8 cellular contexts compared by ENCODE assay signal in the genomic region with DNA sequence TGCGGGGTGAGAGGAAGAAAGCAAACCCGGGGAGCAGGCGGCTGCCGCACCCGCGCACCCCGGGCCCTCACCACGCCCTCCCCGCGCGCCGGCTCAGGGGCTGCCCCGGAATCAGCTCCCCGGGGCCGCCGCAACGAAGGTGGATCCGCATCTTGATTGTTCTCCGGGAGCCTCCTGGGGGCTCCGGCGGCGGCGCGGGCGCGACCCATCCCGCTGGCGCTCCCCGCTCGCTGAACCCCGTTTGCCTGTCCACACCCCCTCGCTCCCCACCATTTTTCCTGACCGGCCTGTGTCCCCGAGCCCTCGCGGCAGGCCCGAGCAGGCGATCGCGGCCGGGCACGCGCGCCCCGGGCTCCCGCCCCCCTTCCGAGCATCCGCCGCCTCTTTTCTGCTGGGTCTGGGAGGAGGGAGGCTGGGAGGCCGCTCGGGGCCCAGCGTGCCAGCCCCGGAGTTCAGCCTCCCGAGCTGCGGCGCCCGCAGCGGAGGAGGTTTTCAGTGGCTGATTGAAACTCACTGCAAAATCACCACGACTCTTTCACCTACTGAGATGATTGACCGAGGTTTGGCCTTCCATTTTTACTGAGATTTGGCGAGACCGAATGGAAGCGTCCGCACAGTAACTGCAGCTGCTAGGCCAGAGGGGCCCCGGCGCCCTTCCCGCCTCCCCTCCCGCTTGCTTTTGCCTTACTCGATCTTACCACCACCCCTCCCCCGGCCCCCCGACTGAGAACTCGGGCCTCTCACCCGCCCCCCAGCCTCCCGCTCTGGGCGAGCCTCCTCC. TPM values are rescaled to one million over a fixed set of nuclear protein-coding genes. Genes with fewer than 3 reads are reported as not detected.
A peak's percentile ranks its signal among the peaks of the same experiment; 100 is the strongest.
DNase-seq lines count a peak whose midpoint lies in the region; ATAC-seq, FAIRE-seq and TF ChIP-seq lines count a peak whose summit lies in the region.

No MANE protein-coding gene starts in this region.

- peak overlapping the region; percentile 74 for H3K27ac ChIP-seq in HUES6 (ENCODE audit: low read depth, low read length)
- no peak overlapping the region for H3K27ac ChIP-seq in GM12878 (ENCODE audit: control insufficient read depth, insufficient read depth)
- peak overlapping the region; percentile 84 for H3K27ac ChIP-seq in mesenchymal stem cell (ENCODE audit: low read length, poor library complexity, severe bottlenecking)
- H3K27ac ChIP-seq in colonic mucosa, result no peak overlapping the region

- peak overlapping the region in 1 of 2 experiments; percentile 75 for H3K4ac ChIP-seq in mesenchymal stem cell (ENCODE audit: low read depth in 1 of 2, low read length in 2 of 2)

- CTCF ChIA-PET in GM12878 (lab: Yijun Ruan, JAX) (no interaction called here), GM10248 (lab: Yijun Ruan, JAX) (no interaction called here)

- DNase-seq in AG10803 (ENCODE audit: low read depth) (peak; percentile 49), GM12878 (ENCODE audit: low read depth, low spot score) (no peak), mesenchymal stem cell (peak; percentile 75), GM13976 (ENCODE audit: low spot score) (no peak), GM10248 (ENCODE audit: extremely low spot score) (no peak), colonic mucosa (no peak), mucosa of gallbladder (ENCODE audit: low spot score) (no peak)

- no peak overlapping the region for H4K8ac ChIP-seq in mesenchymal stem cell (ENCODE audit: low read length)

- no peak for TF ChIP-seq CTCF in AG10803 (conservative IDR thresholded peaks at IDR 0.05; ENCODE audit: low read length)
- TF ChIP-seq CTCF in GM12878 (IDR thresholded peaks at IDR 0.05 in 2 of 3, conservative IDR thresholded peaks at IDR 0.05 in 1 of 3; ENCODE audit: control insufficient read depth in 2 of 3, extremely low read depth in 1 of 3, insufficient read depth in 1 of 3, low read depth in 3 of 3, low read length in 3 of 3), result no peak
- no peak for TF ChIP-seq CTCF in GM13976 (IDR thresholded peaks at IDR 0.05; ENCODE audit: borderline replicate concordance, control extremely low read depth, extremely low read depth, insufficient read depth, missing control alignments)
- TF ChIP-seq CTCF in GM10248 (IDR thresholded peaks at IDR 0.05; ENCODE audit: control extremely low read depth, extremely low read depth, low read depth, missing control alignments), result no peak
- no peak for TF ChIP-seq CTCF in colonic mucosa (IDR thresholded peaks at IDR 0.05)

- peaks cover 11% of the 10 kb centered on the region for H3K27me3 ChIP-seq in HUES6 (ENCODE audit: control insufficient read depth, insufficient read depth, low read length)
- H3K27me3 ChIP-seq in GM12878 (replicated peaks in 1 of 2; ENCODE audit: control insufficient read depth in 2 of 2, insufficient read depth in 2 of 2, low read length in 1 of 2), result peaks cover 0 to 9% of the 10 kb centered on the region in 2 experiments; a peak in 3 of 4 replicates
- H3K27me3 ChIP-seq in mesenchymal stem cell (ENCODE audit: control insufficient read depth in 1 of 2, insufficient read depth in 1 of 2, low read length in 2 of 2), result peaks cover 0 to 43% of the 10 kb centered on the region in 2 experiments
- peaks cover 39% of the 10 kb centered on the region for H3K27me3 ChIP-seq in colonic mucosa

- H3K14ac ChIP-seq in mesenchymal stem cell (ENCODE audit: low read length in 2 of 2), result peak overlapping the region in 1 of 2 experiments; percentile 89

- H4K91ac ChIP-seq in mesenchymal stem cell (ENCODE audit: low read length), result no peak overlapping the region

- H3K18ac ChIP-seq in mesenchymal stem cell (ENCODE audit: low read depth in 1 of 2, low read length in 2 of 2), result peak overlapping the region; percentile 73 to 86

- H3K4me3 ChIP-seq in AG10803 (ENCODE audit: low read length), result peak overlapping the region; percentile 60
- peak overlapping the region; percentile 91 for H3K4me3 ChIP-seq in HUES6 (ENCODE audit: low read depth, low read length)
- H3K4me3 ChIP-seq in GM12878, result peak overlapping the region; percentile 22; the same call in 1 of the 2 replicates
- peak overlapping the region; percentile 58 to 60 for H3K4me3 ChIP-seq in mesenchymal stem cell (ENCODE audit: insufficient read depth in 1 of 2, low read depth in 1 of 2, low read length in 2 of 2)
- H3K4me3 ChIP-seq in colonic mucosa, result no peak overlapping the region

- peak overlapping the region; percentile 48; the same call in 1 of the 2 replicates for H3K4me2 ChIP-seq in GM12878 (ENCODE audit: control insufficient read depth, insufficient read depth)
- peak overlapping the region; percentile 93 for H3K4me2 ChIP-seq in mesenchymal stem cell (ENCODE audit: low read length, poor library complexity, severe bottlenecking)

- no peak for TF ChIP-seq EP300 in GM12878 (IDR thresholded peaks at IDR 0.05; ENCODE audit: borderline replicate concordance in 1 of 2, control insufficient read depth in 1 of 2, low read depth in 2 of 2, low read length in 2 of 2)

- SMC1A ChIA-PET in GM12878 (lab: Charles Lee; ENCODE audit: uncharacterized antibody, unreplicated experiment), result no interaction called here

- H3K9ac ChIP-seq in HUES6 (ENCODE audit: low read length) (peak overlapping the region; percentile 82), GM12878 (ENCODE audit: control insufficient read depth, insufficient read depth, low read length) (no peak overlapping the region), mesenchymal stem cell (ENCODE audit: low read length) (peak overlapping the region; percentile 59), colonic mucosa (ENCODE audit: low read depth in 2 of 2, low read length in 2 of 2) (no peak overlapping the region)

- H3K36me3 ChIP-seq in HUES6 (ENCODE audit: control insufficient read depth, insufficient read depth, low read length) (no peaks in the 10 kb centered on the region), GM12878 (ENCODE audit: control insufficient read depth in 2 of 2, insufficient read depth in 2 of 2, low read length in 1 of 2) (no peaks in the 10 kb centered on the region), mesenchymal stem cell (ENCODE audit: control insufficient read depth in 1 of 2, insufficient read depth in 2 of 2, low read depth in 1 of 2, low read length in 2 of 2) (no peaks in the 10 kb centered on the region), colonic mucosa (no peaks in the 10 kb centered on the region)

- H3K79me1 ChIP-seq in mesenchymal stem cell (replicated peaks; ENCODE audit: low read length, poor library complexity, severe bottlenecking), result peaks cover 8% of the 10 kb centered on the region

- TF ChIP-seq RAD21 in GM12878 (IDR thresholded peaks at IDR 0.05; ENCODE audit: insufficient read depth, low read depth, low read length), result no peak

- POLR2A ChIA-PET in GM12878 (lab: Charles Lee), result no interaction called here
- POLR2A ChIA-PET in GM10248 (lab: Yijun Ruan, JAX), result no interaction called here

- RAD21 ChIA-PET in GM12878 (lab: Charles Lee; ENCODE audit: unreplicated experiment), result no interaction called here

- no peak for FAIRE-seq in GM12878 (lab: Jason Lieb, UNC)

- H2BK5ac ChIP-seq in mesenchymal stem cell (ENCODE audit: low read depth, low read length, poor library complexity, severe bottlenecking), result peak overlapping the region; percentile 22

- H3K79me2 ChIP-seq in GM12878 (ENCODE audit: control insufficient read depth, insufficient read depth, low read length), result no peaks in the 10 kb centered on the region

- H2BK120ac ChIP-seq in mesenchymal stem cell (ENCODE audit: low read depth, low read length), result peak overlapping the region; percentile 73

- intact Hi-C loops in GM12878 (cut with micrococcal nuclease; ENCODE audit: unreplicated experiment), result no loop called here
- intact Hi-C loops in colonic mucosa (cut with DNase I), result no loop called here

- H2BK12ac ChIP-seq in mesenchymal stem cell (ENCODE audit: low read length in 2 of 2), result peak overlapping the region in 1 of 2 experiments; percentile 52

- no TSS peak for BruUV-seq in GM12878 (replicated peaks; lab: Mats Ljungman, UMichigan)

- H3K4me1 ChIP-seq in HUES6 (ENCODE audit: control insufficient read depth, insufficient read depth, low read length), result peaks cover 34% of the 10 kb centered on the region
- H3K4me1 ChIP-seq in GM12878 (ENCODE audit: control insufficient read depth, insufficient read depth, low read length), result no peaks in the 10 kb centered on the region
- H3K4me1 ChIP-seq in mesenchymal stem cell (ENCODE audit: control insufficient read depth, insufficient read depth, low read depth, low read length), result peaks cover 16% of the 10 kb centered on the region
- H3K4me1 ChIP-seq in colonic mucosa, result no peaks in the 10 kb centered on the region

- H3K9me3 ChIP-seq in HUES6 (ENCODE audit: control insufficient read depth, insufficient read depth, low read depth, low read length) (no peaks in the 10 kb centered on the region), GM12878 (replicated peaks; ENCODE audit: control insufficient read depth, insufficient read depth, low read length) (peaks cover 2% of the 10 kb centered on the region; the same call in 2 of the 3 replicates), mesenchymal stem cell (ENCODE audit: control insufficient read depth, low read length) (no peaks in the 10 kb centered on the region), colonic mucosa (no peaks in the 10 kb centered on the region)

- WGBS in GM12878 (ENCODE audit: insufficient coverage, insufficient replicate concordance, low lambda C conversion rate, missing lambda C conversion rate), result 32% methylated on average over 54 of the region's 75 CpGs
- 1% methylated on average over 29 of the region's 75 CpGs for WGBS in mesenchymal stem cell

- H2AK5ac ChIP-seq in mesenchymal stem cell (ENCODE audit: low read length, severe bottlenecking), result no peak overlapping the region

- ATAC-seq in GM12878, result peak; percentile 14; the same call in 2 of the 3 replicates

- in situ Hi-C loops in GM12878 (cut with MboI) (no loop called here), GM13976 (cut with MboI; ENCODE audit: low sequenced_read_pairs, unreplicated experiment) (no loop called here)

- H2AFZ ChIP-seq in GM12878 (ENCODE audit: control insufficient read depth, low read depth, low read length) (no peak overlapping the region; the same call in 1 of the 2 replicates), mesenchymal stem cell (ENCODE audit: low read depth, low read length) (peak overlapping the region; percentile 51)

- H4K20me1 ChIP-seq in GM12878 (ENCODE audit: control insufficient read depth, insufficient read depth), result no peaks in the 10 kb centered on the region

- peak overlapping the region; percentile 84 for H2BK15ac ChIP-seq in mesenchymal stem cell (ENCODE audit: low read depth, poor library complexity, severe bottlenecking)

- TF ChIP-seq POLR2A in GM12878 (IDR thresholded peaks at IDR 0.05; ENCODE audit: low read depth, low read length), result no peak

- peak overlapping the region in 1 of 2 experiments; percentile 34 for H3K23ac ChIP-seq in mesenchymal stem cell (ENCODE audit: low read length in 2 of 2)

RNA-seq across cellular contexts. Expression of a gene that starts 4.7 kb away (rescaled TPM):
- total RNA-seq in GM12878 (2013; cell fraction: nucleolus; rRNA removed), result not detected in 2 replicates
- total RNA-seq in GM12878 (2014; rRNA removed) (not detected in 2 replicates), GM12878 (2014; rRNA removed; fragmentation: Illumina TruSeq; extraction: Trizol) (not detected in 2 replicates), GM12878 (2021) (0.03 TPM in 1 of 2 replicates, not detected in the other), colonic mucosa (under 1 TPM in 1 of 2 donors, not detected in 1; 0.35 TPM), mucosa of gallbladder (0.03 TPM)
- polyA plus RNA-seq in GM12878 (2011; ENCODE audit: low read depth), result not detected
- polyA plus RNA-seq in GM12878 (2011; rRNA removed) (not detected in 2 replicates), GM12878 (2014; fragmentation: Illumina TruSeq; extraction: Trizol) (not detected in 2 replicates), GM12878 (2014; fragmentation: Nextera tagmentation; extraction: Ambion mirVana) (not detected), GM12878 (2014; rRNA removed) (not detected in 2 replicates), GM12878 (2016; fragmentation: Nextera tagmentation; extraction: Ambion mirVana) (under 1 TPM; 0.03 to 0.04 TPM)
- polyA plus RNA-seq in GM12878 (2011; cell fraction: cytosol; rRNA removed), result not detected in 2 replicates
- not detected in 2 replicates for polyA plus RNA-seq in GM12878 (2011; cell fraction: nucleus; rRNA removed)
- not detected in 2 replicates for polyA plus RNA-seq in GM12878 (2012)
- not detected in 2 replicates for polyA minus RNA-seq in GM12878 (2011; rRNA and poly(A)+ RNA removed)
- polyA minus RNA-seq in GM12878 (2011; cell fraction: cytosol; rRNA and poly(A)+ RNA removed), result not detected in 2 replicates
- not detected in 2 replicates for polyA minus RNA-seq in GM12878 (2011; cell fraction: nucleus; rRNA and poly(A)+ RNA removed)
- 4.6 TPM for polyA plus RNA-seq in mesenchymal stem cell (2013, experiment 1 of 2)
- polyA plus RNA-seq in mesenchymal stem cell (2013, experiment 2 of 2), result 4.4 TPM

Comparison
In these comparisons a context has a peak if more than half of its experiments do, and no peak if none do; other contexts are left out.
1. DNase-seq: peak in AG10803 (single experiment) and mesenchymal stem cell (single experiment); none in GM12878 (single experiment), GM13976 (single experiment), GM10248 (single experiment), colonic mucosa (single experiment) and mucosa of gallbladder (single experiment).
2. H3K27ac ChIP-seq: peak in HUES6 (single experiment) and mesenchymal stem cell (single experiment); none in GM12878 (single experiment) and colonic mucosa (single experiment).
3. H3K9ac ChIP-seq: peak in HUES6 (single experiment) and mesenchymal stem cell (single experiment); none in GM12878 (single experiment) and colonic mucosa (0 of 2).